12 cellular contexts compared by ENCODE assay signal in the genomic region with DNA sequence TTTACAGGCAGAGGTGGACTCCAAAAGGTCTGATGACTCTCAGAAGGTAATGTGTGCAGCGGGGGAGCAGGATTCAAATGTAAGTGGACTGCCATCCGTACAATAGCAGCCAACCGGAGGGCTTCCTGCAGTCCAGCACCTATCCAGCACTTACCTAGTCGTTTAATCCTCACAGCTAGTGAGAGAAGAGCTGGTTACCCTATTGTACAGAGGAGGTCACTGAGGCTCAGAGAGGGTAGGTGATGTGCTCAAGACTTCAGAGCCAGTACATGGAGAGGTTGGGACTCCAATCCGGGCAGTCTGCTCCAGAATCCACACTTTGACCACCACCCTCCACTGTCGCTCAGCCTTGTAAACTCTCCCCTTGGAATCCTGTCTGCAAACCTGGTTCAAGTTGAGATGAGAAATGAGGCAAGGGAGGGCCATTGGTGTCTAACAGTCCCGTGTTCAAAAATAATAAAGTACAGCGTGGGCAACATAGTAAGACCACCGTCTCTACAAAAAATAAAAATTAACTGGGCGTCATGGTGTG. TPM values are rescaled to one million over a fixed set of nuclear protein-coding genes. Genes with fewer than 3 reads are reported as not detected.
DNase-seq lines count a peak whose midpoint lies in the region; TF ChIP-seq lines count a peak whose summit lies in the region.
"Had no signal": no experiment of that assay in that cellular context is flagged by ENCODE, and none has a peak within 500 bp of the region (broad histone marks: within the 10 kb centered on the region; RNA-seq: fewer than 3 reads in every experiment).

No MANE protein-coding gene starts in this region.

- no peaks in the 10 kb centered on the region for H3K36me3 Mint-ChIP-seq in osteocyte (ENCODE audit: unreplicated experiment)

- H3K27ac ChIP-seq in coronary artery = no peak overlapping the region
- H3K27ac ChIP-seq: skin epidermis, tibial artery had no signal

- TF ChIP-seq CTCF in coronary artery (IDR thresholded peaks at IDR 0.05) = no peak
- TF ChIP-seq CTCF in osteocyte (IDR thresholded peaks at IDR 0.05) = no peak

- H3K4me1 Mint-ChIP-seq in osteocyte (ENCODE audit: unreplicated experiment) = peaks cover 2% of the 10 kb centered on the region

- H3K27ac Mint-ChIP-seq in osteocyte (ENCODE audit: unreplicated experiment) = no peak overlapping the region
- H3K27ac Mint-ChIP-seq: activated T-helper 2 cell treated with anti-CD3 and anti-CD28 coated beads, Interferon-gamma antibody, Interleukin-2, Interleukin-4, amounts not matched to agents 10 μg/mL and 5 μg/mL and 100 μg/mL, durations not matched to agents 14 hours and 24 hours and 36 hours had no signal

- H3K4me3 Mint-ChIP-seq in osteocyte (ENCODE audit: unreplicated experiment) = no peak overlapping the region

- no peaks in the 10 kb centered on the region for H3K9me3 Mint-ChIP-seq in osteocyte (ENCODE audit: unreplicated experiment)
- H3K9me3 Mint-ChIP-seq: activated T-helper 2 cell treated with anti-CD3 and anti-CD28 coated beads, Interferon-gamma antibody, Interleukin-2, Interleukin-4, amounts not matched to agents 10 μg/mL and 5 μg/mL and 100 μg/mL, durations not matched to agents 14 hours and 24 hours and 36 hours had no signal

- peak overlapping the region; percentile 62 for H3K4me3 ChIP-seq in coronary artery
- H3K4me3 ChIP-seq: skin epidermis had no signal

- H3K27me3 Mint-ChIP-seq in osteocyte (ENCODE audit: unreplicated experiment) = peaks cover 49% of the 10 kb centered on the region

- DNase-seq in NCI-H1417 (lab: John Stamatoyannopoulos, UW) (peak; percentile 31 to 57 (median 52)), NCI-H1417 treated with DMSO at 0.1 percent for 48 hours (lab: John Stamatoyannopoulos, UW) (no peak), NCI-H2171 (lab: John Stamatoyannopoulos, UW) (peak; percentile 13), coronary artery (ENCODE audit: low spot score) (no peak), osteocyte (ENCODE audit: extremely low spot score, unreplicated experiment) (peak; percentile 57), AG08396 (ENCODE audit: low spot score) (no peak), NCI-H1105 (lab: John Stamatoyannopoulos, UW) (no peak), activated T-cell treated with anti-CD3 and anti-CD28 coated beads for 4 hours (no peak)

RNA-seq across cellular contexts. Expression of a gene that starts 22.5 kb away (rescaled TPM):
- not detected in 2 replicates for total RNA-seq in osteocyte
- total RNA-seq: bronchial epithelial cell had no signal

RNA-seq across cellular contexts. Expression of a gene that starts 46.8 kb away (rescaled TPM):
- 29.2 and 33.7 TPM in 2 replicates for total RNA-seq in osteocyte

Comparison
In these comparisons a context has a peak if more than half of its experiments do, and no peak if none do; other contexts are left out.
1. DNase-seq: peak in NCI-H1417 (3 of 3), NCI-H2171 (single experiment) and osteocyte (single experiment); none in NCI-H1417 treated with DMSO at 0.1 percent for 48 hours (single experiment), coronary artery (single experiment), AG08396 (single experiment), NCI-H1105 (single experiment) and activated T-cell treated with anti-CD3 and anti-CD28 coated beads for 4 hours (single experiment).